Comparison of ENCODE assay signal across 27 cellular contexts in genomic region chr10:121594076-121594475, GRCh38. TPM values are rescaled to one million over a fixed set of nuclear protein-coding genes. Genes with fewer than 3 reads are reported as not detected.
DNase-seq lines count a peak whose midpoint lies in the region; TF ChIP-seq lines count a peak whose summit lies in the region.
"Had no signal": no experiment of that assay in that cellular context is flagged by ENCODE, and none has a peak within 500 bp of the region (broad histone marks: within the 10 kb centered on the region; RNA-seq: fewer than 3 reads in every experiment).

No MANE protein-coding gene starts in this region.

- H3K4me3 ChIP-seq in breast epithelium (peak overlapping the region in 2 of 3 donors; percentile 9 to 26), esophagus (ENCODE audit: low read depth in 1 of 2, low read length in 2 of 2) (peak overlapping the region in 1 of 2 donors; percentile 13), muscle layer of duodenum (ENCODE audit: low read depth in 1 of 2, low read length in 2 of 2) (peak overlapping the region in 1 of 2 donors; percentile 23), transverse colon (peak overlapping the region in 1 of 4 donors; percentile 6), WERI-Rb-1 (ENCODE audit: low read depth, low read length) (no peak overlapping the region)
- H3K4me3 ChIP-seq: colonic mucosa, Peyer's patch, upper lobe of left lung had no signal

- H3K4me1 Mint-ChIP-seq in MCF 10A (ENCODE audit: insufficient read depth, unreplicated experiment), result peaks cover 5% of the 10 kb centered on the region

- H3K27ac ChIP-seq in breast epithelium (peak overlapping the region in 1 of 2 donors; percentile 37), esophagus (ENCODE audit: low read depth in 2 of 2, low read length in 1 of 2) (peak overlapping the region; percentile 38 to 58), muscle layer of duodenum (ENCODE audit: low read length) (peak overlapping the region; percentile 2), transverse colon (peak overlapping the region; percentile 86 to 94 (median 90)), WERI-Rb-1 (no peak overlapping the region)
- H3K27ac ChIP-seq: 22Rv1, colonic mucosa, parathyroid adenoma, upper lobe of left lung had no signal

- intact Hi-C loops in breast epithelium (cut with DNase I; ENCODE audit: low total_unique reads) (no loop called here), MCF 10A (cut with micrococcal nuclease) (no loop called here), transverse colon (cut with DNase I; ENCODE audit: low total_unique reads) (loop anchor here (10.0 kb wide), 2 partner anchors 69 to 299 kb away; no protein-coding TSS in a partner anchor)

- DNase-seq in breast epithelium (ENCODE audit: low spot score in 2 of 2) (no peak), MCF 10A (ENCODE audit: unreplicated experiment) (no peak), transverse colon (no peak), EL (no peak), WERI-Rb-1 (no peak), NCI-H748 (lab: John Stamatoyannopoulos, UW; ENCODE audit: unreplicated experiment) (no peak)
- DNase-seq: activated CD4-positive, CD25-positive, alpha-beta regulatory T cell; activated CD8-positive, alpha-beta T cell treated with anti-CD3 and anti-CD28 coated beads for 36 hours; activated naive CD4-positive, alpha-beta T cell; AML-193; colonic mucosa; DMS79 treated with DMSO at 0.1 percent for 48 hours; KBM-7; kidney; MV-4-11; naive thymus-derived CD8-positive, alpha-beta T cell; NCI-H187 treated with DMSO at 0.1 percent for 48 hours; NK-92 treated with Interleukin-12 subunit alpha and Interleukin-12 subunit beta, amount 100 ng/mL, for 24 hours; Peyer's patch; SK-N-SH; stimulated activated CD4-positive, alpha-beta T cell treated with anti-CD3 and anti-CD28 coated beads, Interleukin-2, amount 100 ng/mL, for 24 hours; stimulated activated naive CD4-positive, alpha-beta T cell had no signal

- 49 to 53% methylated on average over 8 of the region's 8 CpGs for WGBS in esophagus, 2 donors
- WGBS in transverse colon (ENCODE audit: low coverage in 1 of 2), 2 donors, result 73 to 78% methylated on average over 3 to 8 of the region's 8 CpGs

- no peak overlapping the region for H3K4me3 Mint-ChIP-seq in MCF 10A (ENCODE audit: unreplicated experiment)
- H3K4me3 Mint-ChIP-seq: activated CD8-positive, alpha-beta T cell treated with anti-CD3 and anti-CD28 coated beads for 36 hours; naive thymus-derived CD8-positive, alpha-beta T cell had no signal

- CTCF ChIA-PET in MCF 10A (lab: Yijun Ruan, JAX), result no interaction called here

- H3K36me3 ChIP-seq in breast epithelium (no peaks in the 10 kb centered on the region), esophagus (ENCODE audit: control insufficient read depth in 2 of 2, insufficient read depth in 2 of 2, low read length in 1 of 2) (no peaks in the 10 kb centered on the region), muscle layer of duodenum (ENCODE audit: control insufficient read depth in 1 of 2, insufficient read depth in 2 of 2, low read length in 2 of 2) (no peaks in the 10 kb centered on the region), transverse colon (peaks cover 0 to 3% (median 0%) of the 10 kb centered on the region in 4 donors), WERI-Rb-1 (peaks cover 9% of the 10 kb centered on the region; the same call in 1 of the 2 replicates)
- H3K36me3 ChIP-seq: colonic mucosa, Peyer's patch, upper lobe of left lung had no signal

- H3K27me3 Mint-ChIP-seq in MCF 10A (ENCODE audit: insufficient read depth, unreplicated experiment), result no peaks in the 10 kb centered on the region

- H3K27me3 ChIP-seq in breast epithelium, result no peaks in the 10 kb centered on the region
- H3K27me3 ChIP-seq in esophagus (ENCODE audit: control insufficient read depth in 1 of 2, insufficient read depth in 2 of 2, low read length in 2 of 2), result no peaks in the 10 kb centered on the region
- no peaks in the 10 kb centered on the region for H3K27me3 ChIP-seq in muscle layer of duodenum (ENCODE audit: low read depth, low read length)
- peaks cover 27% of the 10 kb centered on the region for H3K27me3 ChIP-seq in transverse colon
- H3K27me3 ChIP-seq in WERI-Rb-1 (ENCODE audit: insufficient read depth, low read depth, severe bottlenecking), result no peaks in the 10 kb centered on the region
- H3K27me3 ChIP-seq: Peyer's patch had no signal

- no peaks in the 10 kb centered on the region for H3K36me3 Mint-ChIP-seq in MCF 10A (ENCODE audit: insufficient read depth, unreplicated experiment)

- POLR2A ChIA-PET in MCF 10A (lab: Yijun Ruan, JAX), result interaction anchor here (0.5 to 0.6 kb wide), 3 partner anchors 15 to 185 kb away, joined by 3 to 4 read pairs (median 3); no protein-coding TSS in a partner anchor

- in situ Hi-C loops in transverse colon (cut with MboI; ENCODE audit: low pct_ligation_motif_present in 1 of 4, low pct_unique_long_range_greater_than_20kb in 1 of 4, low sequenced_read_pairs in 3 of 4), result no loop called here

- no peak for TF ChIP-seq POLR2A in breast epithelium (IDR thresholded peaks at IDR 0.05)
- TF ChIP-seq POLR2A in transverse colon (IDR thresholded peaks at IDR 0.05), result no peak

- H3K27ac Mint-ChIP-seq in MCF 10A (ENCODE audit: low read depth, unreplicated experiment), result no peak overlapping the region
- H3K27ac Mint-ChIP-seq: activated CD8-positive, alpha-beta T cell treated with anti-CD3 and anti-CD28 coated beads for 36 hours; naive thymus-derived CD8-positive, alpha-beta T cell had no signal

- TF ChIP-seq EP300 in transverse colon (IDR thresholded peaks at IDR 0.05; ENCODE audit: low read depth), result no peak

- H3K9me3 ChIP-seq in breast epithelium (no peaks in the 10 kb centered on the region), esophagus (ENCODE audit: control insufficient read depth in 2 of 2, insufficient read depth in 1 of 2, low read depth in 1 of 2, low read length in 1 of 2) (no peaks in the 10 kb centered on the region), muscle layer of duodenum (ENCODE audit: control insufficient read depth in 1 of 2, low read length in 2 of 2) (no peaks in the 10 kb centered on the region), transverse colon (no peaks in the 10 kb centered on the region), WERI-Rb-1 (ENCODE audit: severe bottlenecking) (no peaks in the 10 kb centered on the region)
- H3K9me3 ChIP-seq: colonic mucosa, Peyer's patch, SK-N-SH, upper lobe of left lung had no signal

- peaks cover 0 to 4% of the 10 kb centered on the region in 2 donors for H3K4me1 ChIP-seq in breast epithelium
- peaks cover 3 to 17% of the 10 kb centered on the region in 2 donors for H3K4me1 ChIP-seq in esophagus (ENCODE audit: control insufficient read depth in 2 of 2, insufficient read depth in 2 of 2, low read length in 1 of 2)
- H3K4me1 ChIP-seq in muscle layer of duodenum (ENCODE audit: control insufficient read depth in 1 of 2, insufficient read depth in 2 of 2, low read length in 2 of 2), result peaks cover 0 to 11% of the 10 kb centered on the region in 2 donors
- H3K4me1 ChIP-seq in transverse colon, result peaks cover 0 to 29% (median 8%) of the 10 kb centered on the region in 4 donors
- H3K4me1 ChIP-seq: colonic mucosa had no signal

- BruUV-seq in MCF 10A (replicated peaks; lab: Mats Ljungman, UMichigan), result no TSS peak

- no peaks in the 10 kb centered on the region for H3K9me3 Mint-ChIP-seq in MCF 10A (ENCODE audit: unreplicated experiment)
- H3K9me3 Mint-ChIP-seq: activated CD8-positive, alpha-beta T cell treated with anti-CD3 and anti-CD28 coated beads for 36 hours; naive thymus-derived CD8-positive, alpha-beta T cell had no signal

- TF ChIP-seq CTCF in breast epithelium (IDR thresholded peaks at IDR 0.05) (no peak), MCF 10A (IDR thresholded peaks at IDR 0.05; ENCODE audit: unreplicated experiment) (no peak), transverse colon (IDR thresholded peaks at IDR 0.05) (no peak), WERI-Rb-1 (IDR thresholded peaks at IDR 0.05; ENCODE audit: low read depth, low read length) (no peak)

RNA-seq across cellular contexts. Expression of gene FGFR2, which starts 4.2 kb away (rescaled TPM):
- total RNA-seq in breast epithelium (10 to 100 TPM; 31.8 to 62.8 (median 44.3) TPM), MCF 10A (2022) (2.7 and 3.0 TPM in 2 replicates), transverse colon (100 to 1,000 TPM in 2 of 4 donors, 10 to 100 TPM in 2; 30.3 to 114 (median 87.9) TPM)
- polyA plus RNA-seq in esophagus, result 10 to 100 TPM; 10.8 to 15.4 TPM
- total RNA-seq: activated CD8-positive, alpha-beta T cell treated with anti-CD3 and anti-CD28 coated beads for 36 hours; naive thymus-derived CD8-positive, alpha-beta T cell had no signal
